ENCODE assay signal across 1 cellular context in genomic region chr12:118536306-118536900, GRCh38.
TF ChIP-seq lines count a peak whose summit lies in the region.

No MANE protein-coding gene starts in this region.

TF ChIP-seq in SK-N-SH, 30 proteins besides CTCF, POLR2A, EP300 and RAD21 (continued from another document):
- TF ChIP-seq USF2 (IDR thresholded peaks at IDR 0.05; ENCODE audit: borderline replicate concordance, low read depth, low read length) (no peak), POLR2AphosphoS5 (IDR thresholded peaks at IDR 0.05; ENCODE audit: low read depth, low read length) (no peak), EZH2phosphoT487 (IDR thresholded peaks at IDR 0.05; ENCODE audit: borderline replicate concordance, low read depth) (no peak), MEF2A (IDR thresholded peaks at IDR 0.05; ENCODE audit: borderline replicate concordance, low read depth) (no peak), FOXJ3 (CRISPR knock-in tag; IDR thresholded peaks at IDR 0.05) (no peak), MXI1 (IDR thresholded peaks at IDR 0.05; ENCODE audit: low read depth, low read length) (no peak)
